Comparison of ENCODE assay signal across 14 cellular contexts in the genomic region with DNA sequence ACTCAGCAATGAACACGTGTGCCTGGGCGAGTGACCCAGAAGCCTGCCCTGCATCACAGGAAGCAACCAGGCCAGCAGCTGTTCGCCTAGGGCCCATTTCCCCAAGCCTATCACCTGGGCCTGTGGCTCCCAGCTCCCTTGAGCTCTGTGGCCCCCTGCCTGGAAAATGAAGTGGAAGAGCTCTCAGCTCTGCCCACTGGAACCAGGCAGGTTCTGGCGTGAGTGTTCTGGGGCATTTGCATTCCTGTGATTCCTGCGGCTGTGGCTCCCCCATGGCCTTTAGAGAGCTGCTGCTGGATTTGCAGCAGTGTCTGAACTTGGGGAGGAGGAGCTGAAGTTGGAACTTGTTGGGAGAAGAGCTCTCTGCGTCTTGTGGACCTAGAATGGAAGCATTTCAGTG. TPM values are rescaled to one million over a fixed set of nuclear protein-coding genes. Genes with fewer than 3 reads are reported as not detected.
DNase-seq lines count a peak whose midpoint lies in the region; ATAC-seq, FAIRE-seq and TF ChIP-seq lines count a peak whose summit lies in the region.
"Had no signal": no experiment of that assay in that cellular context is flagged by ENCODE, and none has a peak within 500 bp of the region (broad histone marks: within the 10 kb centered on the region; RNA-seq: fewer than 3 reads in every experiment).

No MANE protein-coding gene starts in this region.

- H3K4me3 ChIP-seq in astrocyte (ENCODE audit: insufficient read depth, low read depth, low read length), result no peak overlapping the region
- H3K4me3 ChIP-seq: transverse colon had no signal

- no peak for FAIRE-seq in astrocyte (lab: Jason Lieb, UNC)

- H3K27me3 ChIP-seq in astrocyte (ENCODE audit: insufficient read depth, low read length), result no peaks in the 10 kb centered on the region
- H3K27me3 ChIP-seq: transverse colon had no signal

- H3K4me2 ChIP-seq in astrocyte (ENCODE audit: low read length), result no peak overlapping the region

- TF ChIP-seq CTCF in CD14-positive monocyte (IDR thresholded peaks at IDR 0.05) (no peak), astrocyte (IDR thresholded peaks at IDR 0.05; ENCODE audit: insufficient read depth, low read depth, low read length) (no peak), GM13976 (IDR thresholded peaks at IDR 0.05; ENCODE audit: borderline replicate concordance, control extremely low read depth, extremely low read depth, insufficient read depth, missing control alignments) (no peak)

- in situ Hi-C loops in GM13976 (cut with MboI; ENCODE audit: low sequenced_read_pairs, unreplicated experiment), result no loop called here

- H3K9me3 Mint-ChIP-seq in CD14-positive monocyte (peaks cover 0 to 2% (median 0%) of the 10 kb centered on the region in 7 donors), astrocyte (ENCODE audit: unreplicated experiment) (no peaks in the 10 kb centered on the region)
- H3K9me3 Mint-ChIP-seq: CD4-positive, CD25-positive, alpha-beta regulatory T cell had no signal

- H3K27me3 Mint-ChIP-seq in CD14-positive monocyte (ENCODE audit: low read depth in 3 of 3) (peaks cover 0 to 2% (median 0%) of the 10 kb centered on the region in 3 donors), astrocyte (ENCODE audit: low read depth, unreplicated experiment) (no peaks in the 10 kb centered on the region)
- H3K27me3 Mint-ChIP-seq: activated naive CD8-positive, alpha-beta T cell; CD4-positive, CD25-positive, alpha-beta regulatory T cell had no signal

- H3K27ac Mint-ChIP-seq in CD14-positive monocyte (peak overlapping the region in 4 of 7 donors; percentile 43 to 83 (median 58)), astrocyte (ENCODE audit: unreplicated experiment) (peak overlapping the region; percentile 18)
- H3K27ac Mint-ChIP-seq: activated naive CD8-positive, alpha-beta T cell had no signal

- no peak overlapping the region for H3K9ac ChIP-seq in astrocyte (ENCODE audit: low read length)

- peaks cover 70% of the 10 kb centered on the region for H4K20me1 ChIP-seq in astrocyte (ENCODE audit: insufficient read depth, low read length)

- ATAC-seq in HG03025 (IDR thresholded peaks at IDR 0.05; ENCODE audit: low FRiP score, unreplicated experiment), result no peak

- H3K4me3 Mint-ChIP-seq in CD14-positive monocyte, result no peak overlapping the region
- H3K4me3 Mint-ChIP-seq in astrocyte (ENCODE audit: unreplicated experiment), result no peak overlapping the region
- H3K4me3 Mint-ChIP-seq: activated naive CD8-positive, alpha-beta T cell; CD4-positive, CD25-positive, alpha-beta regulatory T cell had no signal

- peaks cover 49% of the 10 kb centered on the region for H3K79me2 ChIP-seq in astrocyte (ENCODE audit: insufficient read depth, low read length)

- H3K9me3 ChIP-seq in astrocyte (ENCODE audit: insufficient read depth, low read depth, low read length), result no peaks in the 10 kb centered on the region
- H3K9me3 ChIP-seq: transverse colon had no signal

- no peak overlapping the region for H2AFZ ChIP-seq in astrocyte (ENCODE audit: low read depth, low read length)

- DNase-seq in CD14-positive monocyte (ENCODE audit: low spot score) (no peak), EH (ENCODE audit: low read depth) (peak; percentile 41), astrocyte (ENCODE audit: low read depth) (peak; percentile 63), myocyte (ENCODE audit: low read depth) (peak; percentile 92), GM13976 (ENCODE audit: low spot score) (no peak), SKM-1 treated with dmso at 0.1 percent for 144 hours (lab: John Stamatoyannopoulos, UW; ENCODE audit: unreplicated experiment) (no peak)
- DNase-seq: CD4-positive, CD25-positive, alpha-beta regulatory T cell; cerebellar nuclear complex; erythroblast; GF-D8; stimulated activated CD4-positive, alpha-beta T cell treated with anti-CD3 and anti-CD28 coated beads, Interleukin-4, amount 100 ng/mL, for 1 hour; transverse colon had no signal

- no peak overlapping the region for H3K27ac ChIP-seq in astrocyte (ENCODE audit: low read depth, low read length)
- H3K27ac ChIP-seq: transverse colon had no signal

- H3K4me1 Mint-ChIP-seq in CD14-positive monocyte, result peaks cover 17% of the 10 kb centered on the region
- H3K4me1 Mint-ChIP-seq in astrocyte (ENCODE audit: low read depth, unreplicated experiment), result peaks cover 38% of the 10 kb centered on the region

- peaks cover 8% of the 10 kb centered on the region for H3K4me1 ChIP-seq in astrocyte (ENCODE audit: insufficient read depth, low read length)

- peaks cover 30% of the 10 kb centered on the region for H3K36me3 ChIP-seq in astrocyte (ENCODE audit: insufficient read depth, low read length)

- intact Hi-C loops in CD14-positive monocyte (cut with micrococcal nuclease), result no loop called here

- H3K36me3 Mint-ChIP-seq in CD14-positive monocyte, result peaks cover 90 to 95% of the 10 kb centered on the region in 2 donors
- H3K36me3 Mint-ChIP-seq in astrocyte (ENCODE audit: low read depth, unreplicated experiment), result peaks cover 44% of the 10 kb centered on the region

RNA-seq across cellular contexts. Expression of gene PGS1, which starts 22.8 kb away (rescaled TPM):
- 10 to 100 TPM; 26.0 to 28.0 TPM for polyA plus RNA-seq in CD14-positive monocyte
- total RNA-seq in astrocyte (31.3 and 32.0 TPM in 2 replicates), myocyte (37.9 and 53.2 TPM in 2 replicates)
- polyA plus RNA-seq in myocyte (2012), result 32.8 TPM

RNA-seq across cellular contexts. Expression of gene SOCS3, which starts 41.4 kb away (rescaled TPM):
- 100 to 1,000 TPM; 123 to 144 TPM for polyA plus RNA-seq in CD14-positive monocyte
- total RNA-seq in astrocyte (13.4 and 16.7 TPM in 2 replicates), myocyte (36.0 and 38.3 TPM in 2 replicates)
- 10.1 TPM for polyA plus RNA-seq in myocyte (2012)

Comparison
In these comparisons a context has a peak if more than half of its experiments do, and no peak if none do; other contexts are left out.
1. DNase-seq: peak in EH (single experiment), astrocyte (single experiment) and myocyte (single experiment); none in CD14-positive monocyte (single experiment), GM13976 (single experiment) and SKM-1 treated with dmso at 0.1 percent for 144 hours (single experiment).